ENCODE assay signal across 21 cellular contexts in genomic region chr16:70534949-70535348, GRCh38. TPM values are rescaled to one million over a fixed set of nuclear protein-coding genes. Genes with fewer than 3 reads are reported as not detected.
DNase-seq lines count a peak whose midpoint lies in the region; ATAC-seq and TF ChIP-seq lines count a peak whose summit lies in the region.
"Had no signal": no experiment of that assay in that cellular context is flagged by ENCODE, and none has a peak within 500 bp of the region (broad histone marks: within the 10 kb centered on the region; RNA-seq: fewer than 3 reads in every experiment).

No MANE protein-coding gene starts in this region.

- no peak for TF ChIP-seq POLR2A in IMR-90 (IDR thresholded peaks at IDR 0.05; ENCODE audit: low read depth, low read length)

- H3K9me3 ChIP-seq in IMR-90 (ENCODE audit: control insufficient read depth, insufficient read depth, low read length): no peaks in the 10 kb centered on the region
- H3K9me3 ChIP-seq in endodermal cell (ENCODE audit: control insufficient read depth, low read length): no peaks in the 10 kb centered on the region
- H3K9me3 ChIP-seq: MG63 had no signal

- no peaks in the 10 kb centered on the region for H3K9me3 Mint-ChIP-seq in activated naive CD4-positive, alpha-beta T cell treated with anti-CD3 and anti-CD28 coated beads for 36 hours
- H3K9me3 Mint-ChIP-seq in activated naive CD4-positive, alpha-beta T cell treated with anti-CD3 and anti-CD28 coated beads, Interleukin-2, amount 50 U/mL, for 72 hours: no peaks in the 10 kb centered on the region
- H3K9me3 Mint-ChIP-seq in endodermal cell: no peaks in the 10 kb centered on the region
- no peaks in the 10 kb centered on the region for H3K9me3 Mint-ChIP-seq in stimulated activated effector memory CD8-positive, alpha-beta T cell treated with anti-CD3 and anti-CD28 coated beads, Interleukin-12 subunit alpha, Interleukin-12 subunit beta, amount 100 ng/mL, for 72 hours
- H3K9me3 Mint-ChIP-seq: CD14-positive monocyte had no signal

- H4K91ac ChIP-seq in IMR-90 (ENCODE audit: insufficient read depth, low read depth, low read length): no peak overlapping the region

- no peak for ATAC-seq in activated naive CD4-positive, alpha-beta T cell treated with anti-CD3 and anti-CD28 coated beads, Interleukin-2, amount 50 U/mL, for 72 hours
- ATAC-seq in IMR-90 (ENCODE audit: low read depth) (no peak), GM19035 (IDR thresholded peaks at IDR 0.05; ENCODE audit: unreplicated experiment) (no peak), HG03469 (IDR thresholded peaks at IDR 0.05; ENCODE audit: unreplicated experiment) (no peak)
- ATAC-seq in stimulated activated effector memory CD8-positive, alpha-beta T cell treated with anti-CD3 and anti-CD28 coated beads, Interleukin-12 subunit alpha, Interleukin-12 subunit beta, amount 100 ng/mL, for 72 hours: no peak

- H3K14ac ChIP-seq in IMR-90 (replicated peaks; ENCODE audit: low read depth, low read length): no peak overlapping the region

- peaks cover 33% of the 10 kb centered on the region for H3K4me1 Mint-ChIP-seq in activated naive CD4-positive, alpha-beta T cell treated with anti-CD3 and anti-CD28 coated beads for 36 hours (ENCODE audit: low read depth)
- H3K4me1 Mint-ChIP-seq in endodermal cell: no peaks in the 10 kb centered on the region
- H3K4me1 Mint-ChIP-seq in stimulated activated effector memory CD8-positive, alpha-beta T cell treated with anti-CD3 and anti-CD28 coated beads, Interleukin-12 subunit alpha, Interleukin-12 subunit beta, amount 100 ng/mL, for 72 hours: peaks cover 22% of the 10 kb centered on the region
- H3K4me1 Mint-ChIP-seq: CD14-positive monocyte had no signal

- H4K20me1 ChIP-seq in IMR-90 (ENCODE audit: insufficient read depth, low read length): peaks cover 41% of the 10 kb centered on the region

- no peak overlapping the region for H4K5ac ChIP-seq in IMR-90 (ENCODE audit: low read depth, low read length)

- no TSS peak for BruUV-seq in IMR-90 (replicated peaks; lab: Mats Ljungman, UMichigan)

- no peak overlapping the region for H3K4me3 Mint-ChIP-seq in activated naive CD4-positive, alpha-beta T cell treated with anti-CD3 and anti-CD28 coated beads for 36 hours
- H3K4me3 Mint-ChIP-seq in endodermal cell: no peak overlapping the region
- no peak overlapping the region for H3K4me3 Mint-ChIP-seq in stimulated activated effector memory CD8-positive, alpha-beta T cell treated with anti-CD3 and anti-CD28 coated beads, Interleukin-12 subunit alpha, Interleukin-12 subunit beta, amount 100 ng/mL, for 72 hours
- H3K4me3 Mint-ChIP-seq: CD14-positive monocyte had no signal

- H3K4me3 ChIP-seq in IMR-90 (ENCODE audit: insufficient read depth, low read depth, low read length) (no peak overlapping the region), endodermal cell (ENCODE audit: low read length) (no peak overlapping the region)
- H3K4me3 ChIP-seq: GM23248, MG63, SK-N-MC had no signal

- H3K27me3 Mint-ChIP-seq in activated naive CD4-positive, alpha-beta T cell treated with anti-CD3 and anti-CD28 coated beads for 36 hours (ENCODE audit: low read depth): no peaks in the 10 kb centered on the region
- no peaks in the 10 kb centered on the region for H3K27me3 Mint-ChIP-seq in endodermal cell (ENCODE audit: insufficient read depth)

- H3K27ac Mint-ChIP-seq in activated naive CD4-positive, alpha-beta T cell treated with anti-CD3 and anti-CD28 coated beads for 36 hours: peak overlapping the region; percentile 11
- H3K27ac Mint-ChIP-seq in activated naive CD4-positive, alpha-beta T cell treated with anti-CD3 and anti-CD28 coated beads, Interleukin-2, amount 50 U/mL, for 72 hours: no peak overlapping the region
- H3K27ac Mint-ChIP-seq in endodermal cell: peak overlapping the region; percentile 61
- peak overlapping the region; percentile 4 for H3K27ac Mint-ChIP-seq in stimulated activated effector memory CD8-positive, alpha-beta T cell treated with anti-CD3 and anti-CD28 coated beads, Interleukin-12 subunit alpha, Interleukin-12 subunit beta, amount 100 ng/mL, for 72 hours

- H3K56ac ChIP-seq in IMR-90 (ENCODE audit: extremely low read depth, insufficient read depth, low read length): no peak overlapping the region

- H3K27me3 ChIP-seq in IMR-90 (ENCODE audit: control insufficient read depth, insufficient read depth, low read length) (no peaks in the 10 kb centered on the region), endodermal cell (ENCODE audit: control insufficient read depth, insufficient read depth, low read length, poor library complexity, severe bottlenecking) (no peaks in the 10 kb centered on the region)
- H3K27me3 ChIP-seq: MG63 had no signal

- in situ Hi-C loops in IMR-90 (cut with MboI; ENCODE audit: low sequenced_read_pairs): loop anchor here (5.0 to 10.0 kb wide), 2 partner anchors 117 to 240 kb away; no protein-coding TSS in a partner anchor

- H3K36me3 Mint-ChIP-seq in activated naive CD4-positive, alpha-beta T cell treated with anti-CD3 and anti-CD28 coated beads for 36 hours (ENCODE audit: low read depth): peaks cover 64% of the 10 kb centered on the region
- peaks cover 26 to 59% of the 10 kb centered on the region in 2 donors for H3K36me3 Mint-ChIP-seq in activated naive CD4-positive, alpha-beta T cell treated with anti-CD3 and anti-CD28 coated beads, Interleukin-2, amount 50 U/mL, for 72 hours
- H3K36me3 Mint-ChIP-seq in endodermal cell (ENCODE audit: low read depth): peaks cover 84% of the 10 kb centered on the region
- peaks cover 100% of the 10 kb centered on the region for H3K36me3 Mint-ChIP-seq in stimulated activated effector memory CD8-positive, alpha-beta T cell treated with anti-CD3 and anti-CD28 coated beads, Interleukin-12 subunit alpha, Interleukin-12 subunit beta, amount 100 ng/mL, for 72 hours

- no peak overlapping the region for H4K8ac ChIP-seq in IMR-90 (ENCODE audit: low read depth in 2 of 2, low read length in 2 of 2)

- no peak overlapping the region for H2BK20ac ChIP-seq in IMR-90 (ENCODE audit: low read depth, low read length)

- TF ChIP-seq CTCF in IMR-90 (conservative IDR thresholded peaks at IDR 0.05; ENCODE audit: low read depth, low read length) (no peak), endodermal cell (conservative IDR thresholded peaks at IDR 0.05) (no peak)

- intact Hi-C loops in activated naive CD4-positive, alpha-beta T cell treated with anti-CD3 and anti-CD28 coated beads for 36 hours (cut with micrococcal nuclease): loop anchor here (5.0 kb wide), 1 partner anchor 42 kb away; no protein-coding TSS in a partner anchor
- intact Hi-C loops in IMR-90 (cut with micrococcal nuclease): no loop called here

- H3K4me1 ChIP-seq in IMR-90 (ENCODE audit: control insufficient read depth, insufficient read depth, low read length) (no peaks in the 10 kb centered on the region), endodermal cell (ENCODE audit: control insufficient read depth, insufficient read depth, low read length) (no peaks in the 10 kb centered on the region)

- no peak overlapping the region for H3K27ac ChIP-seq in IMR-90 (ENCODE audit: insufficient read depth, low read length)
- no peak overlapping the region for H3K27ac ChIP-seq in endodermal cell (ENCODE audit: low read depth, low read length)
- H3K27ac ChIP-seq: GM23248, RWPE1, SK-N-MC had no signal

- TF ChIP-seq RAD21 in IMR-90 (IDR thresholded peaks at IDR 0.05; ENCODE audit: low read length): no peak

- dilution Hi-C loops in IMR-90 (cut with HindIII; ENCODE audit: low sequenced_read_pairs, unreplicated experiment): no loop called here

- H3K9me1 ChIP-seq in IMR-90 (ENCODE audit: insufficient read depth, low read length): no peaks in the 10 kb centered on the region

- peaks cover 32 to 55% of the 10 kb centered on the region in 2 experiments for H3K79me1 ChIP-seq in IMR-90 (ENCODE audit: low read depth in 1 of 2, low read length in 2 of 2)

- no peak overlapping the region for H3K4me2 ChIP-seq in IMR-90 (ENCODE audit: low read depth, low read length)

- H2BK15ac ChIP-seq in IMR-90 (ENCODE audit: low read depth, low read length): no peak overlapping the region

- peak overlapping the region; percentile 10; the same call in 1 of the 2 replicates for H3K23ac ChIP-seq in IMR-90 (ENCODE audit: low read depth, low read length)

- no peak overlapping the region for H2BK120ac ChIP-seq in IMR-90 (ENCODE audit: low read depth, low read length)

- no peak overlapping the region for H3K9ac ChIP-seq in IMR-90 (ENCODE audit: low read depth, low read length)
- no peak overlapping the region for H3K9ac ChIP-seq in endodermal cell (ENCODE audit: extremely low read depth, low read length, poor library complexity, severe bottlenecking)
- H3K9ac ChIP-seq: GM23248 had no signal

- H3K18ac ChIP-seq in IMR-90 (ENCODE audit: low read depth, low read length): no peak overlapping the region

- no peak for DNase-seq in activated naive CD4-positive, alpha-beta T cell treated with anti-CD3 and anti-CD28 coated beads for 36 hours
- no peak for DNase-seq in activated naive CD4-positive, alpha-beta T cell treated with anti-CD3 and anti-CD28 coated beads, Interleukin-2, amount 50 U/mL, for 72 hours (ENCODE audit: low spot score in 2 of 2)
- DNase-seq in IMR-90 (no peak), endodermal cell (no peak)
- no peak for DNase-seq in stimulated activated effector memory CD8-positive, alpha-beta T cell treated with anti-CD3 and anti-CD28 coated beads, Interleukin-12 subunit alpha, Interleukin-12 subunit beta, amount 100 ng/mL, for 72 hours (ENCODE audit: low spot score in 2 of 2)
- DNase-seq: GM23248; Kasumi-1; MG63; NCI-H1048; NCI-H1436 treated with DMSO at 0.1 percent for 48 hours; NCI-H1930; NCI-H226; NCI-H510A treated with DMSO at 0.1 percent for 48 hours; NCI-H748 treated with DMSO at 0.1 percent for 48 hours; NK-92 treated with Interleukin-12 subunit alpha and Interleukin-12 subunit beta, amount 100 ng/mL, for 24 hours; SHP77 treated with DMSO at 0.1 percent for 48 hours had no signal

- H3K4ac ChIP-seq in IMR-90 (ENCODE audit: low read depth, low read length): no peak overlapping the region

- H2AK9ac ChIP-seq in IMR-90 (replicated peaks; ENCODE audit: low read depth, low read length, poor library complexity): no peak overlapping the region

- CTCF ChIA-PET in activated naive CD4-positive, alpha-beta T cell treated with anti-CD3 and anti-CD28 coated beads for 36 hours (lab: Charles Lee): interaction anchor here (1.0 kb wide), 1 partner anchor 156 kb away, joined by 3 read pairs; no protein-coding TSS in a partner anchor
- CTCF ChIA-PET in IMR-90 (lab: Yijun Ruan, JAX): no interaction called here

- POLR2A ChIA-PET in IMR-90 (lab: Charles Lee; ENCODE audit: unreplicated experiment): no interaction called here

- WGBS in IMR-90 (ENCODE audit: extremely low coverage in 2 of 2, insufficient read length in 1 of 2), 2 experiments: 100% methylated on average over 1 of the region's 2 CpGs; no CpG with 5 or more reads in 1 of the 2 experiments
- WGBS in endodermal cell (ENCODE audit: insufficient coverage in 1 of 2, insufficient read length in 1 of 2), 2 experiments: 100% methylated on average over 2 of the region's 2 CpGs; no CpG with 5 or more reads in 1 of the 2 experiments

- peaks cover 71% of the 10 kb centered on the region for H3K36me3 ChIP-seq in IMR-90 (ENCODE audit: control insufficient read depth, insufficient read depth, low read length)
- peaks cover 92% of the 10 kb centered on the region for H3K36me3 ChIP-seq in endodermal cell (ENCODE audit: control insufficient read depth, insufficient read depth, low read length)

- no peak overlapping the region for H2AK5ac ChIP-seq in IMR-90 (ENCODE audit: low read depth, low read length)

- H2BK5ac ChIP-seq in IMR-90 (ENCODE audit: low read depth, low read length, poor library complexity, severe bottlenecking): no peak overlapping the region

- no peak overlapping the region for H2AFZ ChIP-seq in IMR-90 (replicated peaks; ENCODE audit: low read length, poor library complexity)
- H2AFZ ChIP-seq: GM23248 had no signal

RNA-seq across cellular contexts. Expression of gene SF3B3, which starts 11.3 kb away (rescaled TPM):
- 100 to 1,000 TPM; 397 to 416 TPM for total RNA-seq in activated naive CD4-positive, alpha-beta T cell treated with anti-CD3 and anti-CD28 coated beads for 36 hours
- 100 to 1,000 TPM; 308 to 543 TPM for total RNA-seq in activated naive CD4-positive, alpha-beta T cell treated with anti-CD3 and anti-CD28 coated beads, Interleukin-2, amount 50 U/mL, for 72 hours
- 97.9 and 112 TPM in 2 replicates for total RNA-seq in IMR-90 (2012; rRNA removed)
- polyA plus RNA-seq in IMR-90 (2012; rRNA removed): 123 and 134 TPM in 2 replicates
- polyA plus RNA-seq in IMR-90 (2012; cell fraction: cytosol; rRNA removed): 57.4 and 93.9 TPM in 2 replicates
- polyA plus RNA-seq in IMR-90 (2012; cell fraction: nucleus; rRNA removed; ENCODE audit: low replicate concordance): 86.5 and 136 TPM in 2 replicates
- total RNA-seq in endodermal cell: 100 to 1,000 TPM; 479 to 484 TPM
- polyA plus RNA-seq in endodermal cell (2013, experiment 1 of 2): 277 TPM
- polyA plus RNA-seq in endodermal cell (2013, experiment 2 of 2): 225 TPM

RNA-seq across cellular contexts. Expression of gene COG4, which starts 11.6 kb away (rescaled TPM):
- 10 to 100 TPM; 42.0 to 48.7 TPM for total RNA-seq in activated naive CD4-positive, alpha-beta T cell treated with anti-CD3 and anti-CD28 coated beads for 36 hours
- 10 to 100 TPM; 37.5 to 41.2 TPM for total RNA-seq in activated naive CD4-positive, alpha-beta T cell treated with anti-CD3 and anti-CD28 coated beads, Interleukin-2, amount 50 U/mL, for 72 hours
- total RNA-seq in IMR-90 (2012; rRNA removed) (85.0 and 96.1 TPM in 2 replicates), endodermal cell (10 to 100 TPM; 62.7 to 71.4 TPM)
- 47.5 and 49.7 TPM in 2 replicates for polyA plus RNA-seq in IMR-90 (2012; rRNA removed)
- polyA plus RNA-seq in IMR-90 (2012; cell fraction: cytosol; rRNA removed): 71.3 and 112 TPM in 2 replicates
- 77.5 and 117 TPM in 2 replicates for polyA plus RNA-seq in IMR-90 (2012; cell fraction: nucleus; rRNA removed; ENCODE audit: low replicate concordance)
- 45.1 TPM for polyA plus RNA-seq in endodermal cell (2013, experiment 1 of 2)
- polyA plus RNA-seq in endodermal cell (2013, experiment 2 of 2): 43.5 TPM

Comparison
In these comparisons a context has a peak if more than half of its experiments do, and no peak if none do; other contexts are left out.
1. H3K27ac Mint-ChIP-seq: peak in activated naive CD4-positive, alpha-beta T cell treated with anti-CD3 and anti-CD28 coated beads for 36 hours (single experiment), endodermal cell (single experiment) and stimulated activated effector memory CD8-positive, alpha-beta T cell treated with anti-CD3 and anti-CD28 coated beads, Interleukin-12 subunit alpha, Interleukin-12 subunit beta, amount 100 ng/mL, for 72 hours (single experiment); none in activated naive CD4-positive, alpha-beta T cell treated with anti-CD3 and anti-CD28 coated beads, Interleukin-2, amount 50 U/mL, for 72 hours (0 of 2).